In genomic region chr18:23864620-23865019, GRCh38 we compare ENCODE assay signal across 10 cellular contexts.
DNase-seq lines count a peak whose midpoint lies in the region; ATAC-seq and TF ChIP-seq lines count a peak whose summit lies in the region.
"Had no signal": no experiment of that assay in that cellular context is flagged by ENCODE, and none has a peak within 500 bp of the region (broad histone marks: within the 10 kb centered on the region; RNA-seq: fewer than 3 reads in every experiment).

No MANE protein-coding gene starts in this region.

- no peaks in the 10 kb centered on the region for H3K9me3 ChIP-seq in Peyer's patch
- H3K9me3 ChIP-seq: gastroesophageal sphincter had no signal

- peaks cover 10% of the 10 kb centered on the region for H3K36me3 Mint-ChIP-seq in activated CD8-positive, alpha-beta memory T cell treated with anti-CD3 and anti-CD28 coated beads, Interleukin-2, amount 10 ng/mL, durations not matched to agents 7 days and 5 days
- H3K36me3 Mint-ChIP-seq in activated naive CD4-positive, alpha-beta T cell treated with anti-CD3 and anti-CD28 coated beads, Interleukin-2, amount 50 U/mL, for 24 hours: no peaks in the 10 kb centered on the region
- H3K36me3 Mint-ChIP-seq in stimulated activated naive B cell treated with anti-CD40 and anti-IgM and Interleukin-4, amounts not matched to agents 10 μg/mL and 1 μg/mL and 100 μg/mL, for 72 hours: no peaks in the 10 kb centered on the region

- H3K4me3 ChIP-seq in Peyer's patch: no peak overlapping the region
- H3K4me3 ChIP-seq: gastroesophageal sphincter had no signal

- H3K9me3 Mint-ChIP-seq in activated CD8-positive, alpha-beta memory T cell treated with anti-CD3 and anti-CD28 coated beads, Interleukin-2, amount 10 ng/mL, durations not matched to agents 7 days and 5 days (ENCODE audit: low read depth): peaks cover 2% of the 10 kb centered on the region
- no peaks in the 10 kb centered on the region for H3K9me3 Mint-ChIP-seq in activated naive CD4-positive, alpha-beta T cell treated with anti-CD3 and anti-CD28 coated beads, Interleukin-2, amount 50 U/mL, for 24 hours
- H3K9me3 Mint-ChIP-seq in stimulated activated naive B cell treated with anti-CD40 and anti-IgM and Interleukin-4, amounts not matched to agents 10 μg/mL and 1 μg/mL and 100 μg/mL, for 72 hours: no peaks in the 10 kb centered on the region

- no peaks in the 10 kb centered on the region for H3K27me3 ChIP-seq in Peyer's patch
- H3K27me3 ChIP-seq: gastroesophageal sphincter had no signal

- TF ChIP-seq POLR2A in Peyer's patch (IDR thresholded peaks at IDR 0.05): no peak

- peak overlapping the region in 2 of 4 donors; percentile 32 to 33 for H3K27ac ChIP-seq in Peyer's patch
- H3K27ac ChIP-seq: gastroesophageal sphincter had no signal

- H3K27me3 Mint-ChIP-seq in activated CD8-positive, alpha-beta memory T cell treated with anti-CD3 and anti-CD28 coated beads, Interleukin-2, amount 10 ng/mL, durations not matched to agents 7 days and 5 days: no peaks in the 10 kb centered on the region
- H3K27me3 Mint-ChIP-seq in activated naive CD4-positive, alpha-beta T cell treated with anti-CD3 and anti-CD28 coated beads, Interleukin-2, amount 50 U/mL, for 24 hours: no peaks in the 10 kb centered on the region
- H3K27me3 Mint-ChIP-seq in stimulated activated naive B cell treated with anti-CD40 and anti-IgM and Interleukin-4, amounts not matched to agents 10 μg/mL and 1 μg/mL and 100 μg/mL, for 72 hours: no peaks in the 10 kb centered on the region

- peaks cover 0 to 9% (median 3%) of the 10 kb centered on the region in 4 donors for H3K4me1 ChIP-seq in Peyer's patch
- H3K4me1 ChIP-seq: gastroesophageal sphincter had no signal

- H3K27ac Mint-ChIP-seq in activated CD8-positive, alpha-beta memory T cell treated with anti-CD3 and anti-CD28 coated beads, Interleukin-2, amount 10 ng/mL, durations not matched to agents 7 days and 5 days: peak overlapping the region; percentile 91
- H3K27ac Mint-ChIP-seq in activated naive CD4-positive, alpha-beta T cell treated with anti-CD3 and anti-CD28 coated beads, Interleukin-2, amount 50 U/mL, for 24 hours: peak overlapping the region; percentile 72
- H3K27ac Mint-ChIP-seq in stimulated activated naive B cell treated with anti-CD40 and anti-IgM and Interleukin-4, amounts not matched to agents 10 μg/mL and 1 μg/mL and 100 μg/mL, for 72 hours: peak overlapping the region; percentile 73

- H3K36me3 ChIP-seq in Peyer's patch: no peaks in the 10 kb centered on the region

- ATAC-seq in activated CD8-positive, alpha-beta memory T cell treated with anti-CD3 and anti-CD28 coated beads, Interleukin-2, amount 10 ng/mL, durations not matched to agents 7 days and 5 days: peak; percentile 93
- ATAC-seq in stimulated activated naive B cell treated with anti-CD40 and anti-IgM and Interleukin-4, amounts not matched to agents 10 μg/mL and 1 μg/mL and 100 μg/mL, for 72 hours (replicated peaks): peak; percentile 41 to 58
- ATAC-seq in HG02970 (IDR thresholded peaks at IDR 0.05; ENCODE audit: low FRiP score, unreplicated experiment): no peak
- ATAC-seq: gastroesophageal sphincter had no signal

- peak; percentile 80 for DNase-seq in activated CD8-positive, alpha-beta memory T cell treated with anti-CD3 and anti-CD28 coated beads, Interleukin-2, amount 10 ng/mL, durations not matched to agents 7 days and 5 days
- no peak for DNase-seq in activated CD8-positive, alpha-beta memory T cell treated with anti-CD3 and anti-CD28 coated beads, Interleukin-2, amount 50 U/mL, for 48 hours
- DNase-seq in Peyer's patch (peak in 2 of 3 donors; percentile 49 to 66), occipital lobe (lab: John Stamatoyannopoulos, UW) (no peak), superior temporal gyrus (ENCODE audit: extremely low spot score) (no peak)
- DNase-seq in stimulated activated naive B cell treated with anti-CD40 and anti-IgM and Interleukin-4, amounts not matched to agents 10 μg/mL and 1 μg/mL and 100 μg/mL, for 72 hours: no peak
- DNase-seq: stimulated activated naive CD4-positive, alpha-beta T cell treated with Interleukin-2 at 50 U/mL for 16 hours had no signal

- no peak for TF ChIP-seq CTCF in Peyer's patch (IDR thresholded peaks at IDR 0.05)

- H3K4me1 Mint-ChIP-seq in activated CD8-positive, alpha-beta memory T cell treated with anti-CD3 and anti-CD28 coated beads, Interleukin-2, amount 10 ng/mL, durations not matched to agents 7 days and 5 days: peaks cover 61% of the 10 kb centered on the region
- peaks cover 46% of the 10 kb centered on the region for H3K4me1 Mint-ChIP-seq in activated naive CD4-positive, alpha-beta T cell treated with anti-CD3 and anti-CD28 coated beads, Interleukin-2, amount 50 U/mL, for 24 hours
- H3K4me1 Mint-ChIP-seq in stimulated activated naive B cell treated with anti-CD40 and anti-IgM and Interleukin-4, amounts not matched to agents 10 μg/mL and 1 μg/mL and 100 μg/mL, for 72 hours: peaks cover 43 to 78% of the 10 kb centered on the region in 2 donors

- H3K4me3 Mint-ChIP-seq in activated CD8-positive, alpha-beta memory T cell treated with anti-CD3 and anti-CD28 coated beads, Interleukin-2, amount 10 ng/mL, durations not matched to agents 7 days and 5 days: no peak overlapping the region
- peak overlapping the region; percentile 26 for H3K4me3 Mint-ChIP-seq in activated naive CD4-positive, alpha-beta T cell treated with anti-CD3 and anti-CD28 coated beads, Interleukin-2, amount 50 U/mL, for 24 hours
- H3K4me3 Mint-ChIP-seq in stimulated activated naive B cell treated with anti-CD40 and anti-IgM and Interleukin-4, amounts not matched to agents 10 μg/mL and 1 μg/mL and 100 μg/mL, for 72 hours: no peak overlapping the region

- CTCF ChIA-PET in activated CD8-positive, alpha-beta memory T cell treated with anti-CD3 and anti-CD28 coated beads, Interleukin-2, amount 10 ng/mL, durations not matched to agents 7 days and 5 days (lab: Charles Lee): interaction anchor here (1.8 to 3.3 kb wide), 2 partner anchors 27 to 36 kb away, joined by 4 to 14 read pairs; no protein-coding TSS in a partner anchor

Comparison
In these comparisons a context has a peak if more than half of its experiments do, and no peak if none do; other contexts are left out.
1. DNase-seq: peak in activated CD8-positive, alpha-beta memory T cell treated with anti-CD3 and anti-CD28 coated beads, Interleukin-2, amount 10 ng/mL, durations not matched to agents 7 days and 5 days (single experiment) and Peyer's patch (2 of 3); none in activated CD8-positive, alpha-beta memory T cell treated with anti-CD3 and anti-CD28 coated beads, Interleukin-2, amount 50 U/mL, for 48 hours (single experiment), stimulated activated naive B cell treated with anti-CD40 and anti-IgM and Interleukin-4, amounts not matched to agents 10 μg/mL and 1 μg/mL and 100 μg/mL, for 72 hours (single experiment), occipital lobe (single experiment) and superior temporal gyrus (single experiment).
2. Peak in every context shown above with its lines, with median percentiles within 50 percentile points of each other: H3K27ac Mint-ChIP-seq.